Comparison of ENCODE assay signal across 11 cellular contexts in the genomic region with DNA sequence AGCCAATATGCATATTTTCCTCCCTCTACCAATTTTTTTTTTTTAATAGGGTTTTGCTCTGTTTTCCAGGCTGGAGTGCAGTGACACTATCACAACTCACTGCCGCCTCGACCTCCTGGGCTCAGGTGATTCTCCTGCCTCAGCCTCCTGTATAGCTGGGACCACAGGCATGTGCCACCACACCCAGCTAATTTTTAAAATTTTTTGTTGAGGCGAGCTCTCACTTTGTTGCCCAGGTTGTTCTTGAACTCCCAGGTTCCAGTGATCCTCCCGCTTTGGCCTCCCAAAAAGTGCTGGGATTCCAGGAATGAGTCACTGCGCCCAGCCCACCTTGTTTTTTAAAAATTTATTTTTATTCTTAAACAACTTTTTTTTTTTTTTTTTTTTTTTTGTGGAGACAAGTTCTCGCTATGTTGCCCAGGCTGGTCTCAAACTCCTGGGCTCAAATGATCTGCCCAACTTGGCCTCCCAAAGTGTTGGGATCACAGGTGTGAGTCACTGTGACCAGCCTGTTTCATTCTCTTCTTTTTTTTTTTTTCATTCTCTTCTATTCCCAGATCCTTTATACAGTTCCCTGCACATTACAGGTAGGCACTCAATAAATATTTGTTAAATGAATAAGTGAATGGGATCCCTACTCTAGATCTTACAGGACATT.
"Had no signal": no experiment of that assay in that cellular context is flagged by ENCODE, and none has a peak within 500 bp of the region (broad histone marks: within the 10 kb centered on the region; RNA-seq: fewer than 3 reads in every experiment).

No MANE protein-coding gene starts in this region.

- DNase-seq: activated B cell treated with CpG ODN at 0.5 μM for 24 hours; activated CD4-positive, alpha-beta T cell treated with anti-CD3 and anti-CD28 coated beads, Interleukin-2, amount 10 ng/mL, durations not matched to agents 24 days and 14 days; activated gamma-delta T cell; activated naive CD8-positive, alpha-beta T cell treated with anti-CD3 and anti-CD28 coated beads, Interleukin-2, amount 10 ng/mL, durations not matched to agents 7 days and 5 days; anterior cingulate cortex; effector CD4-positive, alpha-beta T cell; hippocampal formation; stimulated activated naive B cell treated with anti-CD40 and anti-IgM and Interleukin-4, amounts not matched to agents 10 μg/mL and 1 μg/mL and 100 μg/mL, for 72 hours had no signal

- H3K9me3 ChIP-seq: breast epithelium had no signal

- H3K36me3 ChIP-seq: breast epithelium had no signal

- H3K36me3 Mint-ChIP-seq: type B pancreatic cell had no signal

- H3K4me3 ChIP-seq: breast epithelium had no signal

- H3K4me3 Mint-ChIP-seq: activated B cell treated with CpG ODN at 0.5 μM for 24 hours; activated CD4-positive, alpha-beta T cell treated with anti-CD3 and anti-CD28 coated beads, Interleukin-2, amount 10 ng/mL, durations not matched to agents 24 days and 14 days; activated naive CD8-positive, alpha-beta T cell treated with anti-CD3 and anti-CD28 coated beads, Interleukin-2, amount 10 ng/mL, durations not matched to agents 7 days and 5 days; mesothelial cell of epicardium; stimulated activated naive B cell treated with anti-CD40 and anti-IgM and Interleukin-4, amounts not matched to agents 10 μg/mL and 1 μg/mL and 100 μg/mL, for 72 hours; type B pancreatic cell had no signal

- H3K27me3 ChIP-seq: breast epithelium had no signal

- H3K4me1 Mint-ChIP-seq: activated B cell treated with CpG ODN at 0.5 μM for 24 hours, mesothelial cell of epicardium had no signal

- H3K4me1 ChIP-seq: breast epithelium had no signal

- H3K27me3 Mint-ChIP-seq: activated B cell treated with CpG ODN at 0.5 μM for 24 hours; activated CD4-positive, alpha-beta T cell treated with anti-CD3 and anti-CD28 coated beads, Interleukin-2, amount 10 ng/mL, durations not matched to agents 24 days and 14 days; activated naive CD8-positive, alpha-beta T cell treated with anti-CD3 and anti-CD28 coated beads, Interleukin-2, amount 10 ng/mL, durations not matched to agents 7 days and 5 days; type B pancreatic cell had no signal

- H3K27ac ChIP-seq: breast epithelium had no signal
